Comparison of ENCODE assay signal across 21 cellular contexts in genomic region chr10:89236221-89236620, GRCh38. TPM values are rescaled to one million over a fixed set of nuclear protein-coding genes. Genes with fewer than 3 reads are reported as not detected.
"Had no signal": no experiment of that assay in that cellular context is flagged by ENCODE, and none has a peak within 500 bp of the region (broad histone marks: within the 10 kb centered on the region; RNA-seq: fewer than 3 reads in every experiment).

No MANE protein-coding gene starts in this region.

- H3K9me3 Mint-ChIP-seq: activated naive CD4-positive, alpha-beta T cell treated with anti-CD3 and anti-CD28 coated beads, Interleukin-2, amount 50 U/mL, for 72 hours; activated T-cell treated with anti-CD3 and anti-CD28 coated beads, Interleukin-2, amount 50 U/mL, for 72 hours; brain; natural killer cell treated with Interleukin-12 subunit alpha and Interleukin-12 subunit beta and Interleukin-15 and Interleukin-18, amount 100 ng/mL, for 72 hours; type B pancreatic cell had no signal

- ATAC-seq: activated CD4-positive, alpha-beta T cell treated with anti-CD3 and anti-CD28 coated beads for 36 hours; activated CD8-positive, alpha-beta T cell treated with anti-CD3 and anti-CD28 coated beads, Interleukin-2, amount 10 ng/mL, durations not matched to agents 7 days and 5 days; activated naive CD4-positive, alpha-beta T cell treated with anti-CD3 and anti-CD28 coated beads, Interleukin-2, amount 50 U/mL, for 72 hours; activated T-cell treated with anti-CD3 and anti-CD28 coated beads, Interleukin-2, amount 50 U/mL, for 72 hours; natural killer cell treated with Interleukin-12 subunit alpha and Interleukin-12 subunit beta and Interleukin-15 and Interleukin-18, amount 100 ng/mL, for 72 hours; T-helper 17 cell had no signal

- H3K36me3 Mint-ChIP-seq: natural killer cell treated with Interleukin-12 subunit alpha and Interleukin-12 subunit beta and Interleukin-15 and Interleukin-18, amount 100 ng/mL, for 72 hours had no signal

- H3K27ac Mint-ChIP-seq: activated CD4-positive, alpha-beta T cell treated with anti-CD3 and anti-CD28 coated beads for 36 hours; activated CD8-positive, alpha-beta T cell treated with anti-CD3 and anti-CD28 coated beads, Interleukin-2, amount 10 ng/mL, durations not matched to agents 7 days and 5 days; activated naive CD4-positive, alpha-beta T cell treated with anti-CD3 and anti-CD28 coated beads, Interleukin-2, amount 50 U/mL, for 72 hours; activated T-cell treated with anti-CD3 and anti-CD28 coated beads, Interleukin-2, amount 50 U/mL, for 72 hours; natural killer cell treated with Interleukin-12 subunit alpha and Interleukin-12 subunit beta and Interleukin-15 and Interleukin-18, amount 100 ng/mL, for 72 hours; T-helper 17 cell; type B pancreatic cell had no signal

- H3K4me1 Mint-ChIP-seq: activated CD4-positive, alpha-beta T cell treated with anti-CD3 and anti-CD28 coated beads for 36 hours had no signal

- H3K27me3 Mint-ChIP-seq: activated CD4-positive, alpha-beta T cell treated with anti-CD3 and anti-CD28 coated beads for 36 hours; brain; natural killer cell treated with Interleukin-12 subunit alpha and Interleukin-12 subunit beta and Interleukin-15 and Interleukin-18, amount 100 ng/mL, for 72 hours; T-helper 17 cell; type B pancreatic cell had no signal

- H3K27ac ChIP-seq: right atrium auricular region had no signal

- H3K4me3 Mint-ChIP-seq: activated CD4-positive, alpha-beta T cell treated with anti-CD3 and anti-CD28 coated beads for 36 hours; activated CD8-positive, alpha-beta T cell treated with anti-CD3 and anti-CD28 coated beads, Interleukin-2, amount 10 ng/mL, durations not matched to agents 7 days and 5 days; activated T-cell treated with anti-CD3 and anti-CD28 coated beads, Interleukin-2, amount 50 U/mL, for 72 hours; brain; natural killer cell treated with Interleukin-12 subunit alpha and Interleukin-12 subunit beta and Interleukin-15 and Interleukin-18, amount 100 ng/mL, for 72 hours; T-helper 17 cell; type B pancreatic cell had no signal

- DNase-seq: activated CD4-positive, alpha-beta T cell treated with anti-CD3 and anti-CD28 coated beads for 36 hours; activated CD8-positive, alpha-beta memory T cell treated with anti-CD3 and anti-CD28 coated beads, Interleukin-2, amount 50 U/mL, for 4 hours; activated CD8-positive, alpha-beta T cell treated with anti-CD3 and anti-CD28 coated beads, Interleukin-2, amount 10 ng/mL, durations not matched to agents 7 days and 5 days; activated gamma-delta T cell; activated T-cell treated with anti-CD3 and anti-CD28 coated beads, Interleukin-2, amount 50 U/mL, for 72 hours; amniotic stem cell; dermis blood vessel endothelial cell; erythroblast; foreskin melanocyte; kidney glomerular epithelial cell; left ventricle myocardium superior; mesendoderm; stimulated activated CD4-positive, alpha-beta T cell treated with anti-CD3 and anti-CD28 coated beads, Interleukin-15, amount 100 ng/mL, for 24 hours; stimulated activated CD4-positive, alpha-beta T cell treated with anti-CD3 and anti-CD28 coated beads, Interleukin-4, amount 100 ng/mL, for 1 hour; stimulated activated naive CD4-positive, alpha-beta T cell; T-helper 17 cell had no signal

RNA-seq across cellular contexts. Expression of gene CH25H, which starts 29.1 kb away (rescaled TPM):
- total RNA-seq: activated CD4-positive, alpha-beta T cell treated with anti-CD3 and anti-CD28 coated beads for 36 hours; activated CD8-positive, alpha-beta T cell treated with anti-CD3 and anti-CD28 coated beads, Interleukin-2, amount 10 ng/mL, durations not matched to agents 7 days and 5 days; natural killer cell treated with Interleukin-12 subunit alpha and Interleukin-12 subunit beta and Interleukin-15 and Interleukin-18, amount 100 ng/mL, for 72 hours had no signal
